21 cellular contexts compared by ENCODE assay signal in genomic region chr13:112995395-112996091, GRCh38. TPM values are rescaled to one million over a fixed set of nuclear protein-coding genes. Genes with fewer than 3 reads are reported as not detected.
A peak's percentile ranks its signal among the peaks of the same experiment; 100 is the strongest.
DNase-seq lines count a peak whose midpoint lies in the region; ATAC-seq, FAIRE-seq and TF ChIP-seq lines count a peak whose summit lies in the region.
"Had no signal": no experiment of that assay in that cellular context is flagged by ENCODE, and none has a peak within 500 bp of the region (broad histone marks: within the 10 kb centered on the region; RNA-seq: fewer than 3 reads in every experiment).

No MANE protein-coding gene starts in this region.

- H3K4me3 ChIP-seq in HepG2 (replicated peaks in 1 of 3; ENCODE audit: insufficient read depth in 1 of 3, low read depth in 2 of 3, low read length in 3 of 3) (no peak overlapping the region), OCI-LY7 (ENCODE audit: low read depth, low read length, poor library complexity, severe bottlenecking) (no peak overlapping the region)
- H3K4me3 ChIP-seq: gastrocnemius medialis, left lung, uterus had no signal

- H3K4me2 ChIP-seq in HepG2 (ENCODE audit: low read depth, low read length) (no peak overlapping the region), OCI-LY7 (ENCODE audit: low read length) (no peak overlapping the region)

- POLR2A ChIA-PET in HepG2 (lab: Yijun Ruan, JAX) (no interaction called here), OCI-LY7 (lab: Charles Lee) (no interaction called here)

- H3K9me3 Mint-ChIP-seq in progenitor cell of endocrine pancreas (ENCODE audit: low read depth) = no peaks in the 10 kb centered on the region
- H3K9me3 Mint-ChIP-seq: activated naive CD8-positive, alpha-beta T cell treated with anti-CD3 and anti-CD28 coated beads, Interleukin-2, amount 50 U/mL, for 24 hours had no signal

- H3K27ac ChIP-seq in HepG2 (ENCODE audit: extremely low read length, insufficient read depth, low read length) = no peak overlapping the region
- no peak overlapping the region for H3K27ac ChIP-seq in OCI-LY7 (ENCODE audit: low read depth, low read length, poor library complexity, severe bottlenecking)
- H3K27ac ChIP-seq: brain microvascular endothelial cell, gastrocnemius medialis, left lung, uterus had no signal

- H3K36me3 Mint-ChIP-seq in T-helper 17 cell (ENCODE audit: low read depth) (no peaks in the 10 kb centered on the region), progenitor cell of endocrine pancreas (ENCODE audit: insufficient read depth) (no peaks in the 10 kb centered on the region)
- H3K36me3 Mint-ChIP-seq: activated CD8-positive, alpha-beta memory T cell treated with anti-CD3 and anti-CD28 coated beads, Interleukin-2, amount 10 ng/mL, durations not matched to agents 7 days and 5 days had no signal

- H3K4me1 Mint-ChIP-seq in T-helper 17 cell (peaks cover 10% of the 10 kb centered on the region), progenitor cell of endocrine pancreas (ENCODE audit: low read depth) (peaks cover 34% of the 10 kb centered on the region)
- H3K4me1 Mint-ChIP-seq: activated CD8-positive, alpha-beta memory T cell treated with anti-CD3 and anti-CD28 coated beads, Interleukin-2, amount 10 ng/mL, durations not matched to agents 7 days and 5 days; activated naive CD8-positive, alpha-beta T cell treated with anti-CD3 and anti-CD28 coated beads, Interleukin-2, amount 50 U/mL, for 24 hours had no signal

- no peaks in the 10 kb centered on the region for H3K9me3 ChIP-seq in T-helper 17 cell (ENCODE audit: control insufficient read depth, low read length, poor library complexity, severe bottlenecking)
- no peaks in the 10 kb centered on the region for H3K9me3 ChIP-seq in HepG2 (ENCODE audit: low read length)
- H3K9me3 ChIP-seq in OCI-LY7 (ENCODE audit: low read length) = no peaks in the 10 kb centered on the region
- H3K9me3 ChIP-seq: gastrocnemius medialis, left lung, uterus had no signal

- in situ Hi-C loops in HepG2 (cut with HindIII; ENCODE audit: extremely low pct_ligation_motif_present, low pct_unique_long_range_greater_than_20kb) = no loop called here

- no peak for ATAC-seq in T-helper 17 cell
- ATAC-seq in HepG2 = no peak
- ATAC-seq: activated CD8-positive, alpha-beta memory T cell treated with anti-CD3 and anti-CD28 coated beads, Interleukin-2, amount 10 ng/mL, durations not matched to agents 7 days and 5 days; activated naive CD8-positive, alpha-beta T cell treated with anti-CD3 and anti-CD28 coated beads, Interleukin-2, amount 50 U/mL, for 24 hours; gastrocnemius medialis; left lung; right cardiac atrium had no signal

- FAIRE-seq in HepG2 (lab: Jason Lieb, UNC) = no peak
- FAIRE-seq: G401.6 had no signal

- no peaks in the 10 kb centered on the region for H3K27me3 ChIP-seq in HepG2 (ENCODE audit: control insufficient read depth in 1 of 2, insufficient read depth in 2 of 2, low read length in 2 of 2)
- H3K27me3 ChIP-seq: brain microvascular endothelial cell, uterus had no signal

- intact Hi-C loops in HepG2 (cut with micrococcal nuclease; ENCODE audit: unreplicated experiment) = no loop called here
- intact Hi-C loops in OCI-LY7 (cut with micrococcal nuclease; ENCODE audit: unreplicated experiment) = no loop called here

- H3K4me1 ChIP-seq in HepG2 (ENCODE audit: insufficient read depth, low read length) (peaks cover 40% of the 10 kb centered on the region), OCI-LY7 (ENCODE audit: insufficient read depth, low read length, poor library complexity, severe bottlenecking) (no peaks in the 10 kb centered on the region)
- H3K4me1 ChIP-seq: left lung, uterus had no signal

- TF ChIP-seq POLR2A in HepG2 (IDR thresholded peaks at IDR 0.05; ENCODE audit: insufficient read depth in 1 of 2, low read depth in 2 of 2, low read length in 2 of 2) = no peak

- TF ChIP-seq EP300 in HepG2 (IDR thresholded peaks at IDR 0.05; ENCODE audit: low read depth in 2 of 2, low read length in 2 of 2) (no peak), HepG2 (CRISPR knock-in tag; IDR thresholded peaks at IDR 0.05; ENCODE audit: borderline replicate concordance) (no peak)

- peaks cover 4% of the 10 kb centered on the region for H3K79me2 ChIP-seq in HepG2 (ENCODE audit: insufficient read depth, low read length)
- H3K79me2 ChIP-seq in OCI-LY7 (ENCODE audit: insufficient read depth, low read depth, low read length) = no peaks in the 10 kb centered on the region

- H3K36me3 ChIP-seq in HepG2 (replicated peaks in 1 of 2; ENCODE audit: control insufficient read depth in 1 of 2, insufficient read depth in 2 of 2, low read length in 2 of 2) (peaks cover 1 to 2% of the 10 kb centered on the region in 2 experiments; a peak in 2 of 5 replicates), OCI-LY7 (ENCODE audit: insufficient read depth, low read length) (no peaks in the 10 kb centered on the region)
- H3K36me3 ChIP-seq: brain microvascular endothelial cell, gastrocnemius medialis, left lung, uterus had no signal

- WGBS in HepG2 (ENCODE audit: low lambda C conversion rate) = 89% methylated on average over 18 of the region's 26 CpGs

- H3K27me3 Mint-ChIP-seq in T-helper 17 cell (peaks cover 4% of the 10 kb centered on the region), progenitor cell of endocrine pancreas (no peaks in the 10 kb centered on the region)
- H3K27me3 Mint-ChIP-seq: activated CD8-positive, alpha-beta memory T cell treated with anti-CD3 and anti-CD28 coated beads, Interleukin-2, amount 10 ng/mL, durations not matched to agents 7 days and 5 days; activated naive CD8-positive, alpha-beta T cell treated with anti-CD3 and anti-CD28 coated beads, Interleukin-2, amount 50 U/mL, for 24 hours had no signal

- no peak for TF ChIP-seq RAD21 in HepG2 (CRISPR knock-in tag; IDR thresholded peaks at IDR 0.05)

- H2AFZ ChIP-seq in HepG2 (ENCODE audit: low read length) (no peak overlapping the region), OCI-LY7 (ENCODE audit: low read length) (no peak overlapping the region)

- peaks cover 3% of the 10 kb centered on the region; the same call in 1 of the 2 replicates for H4K20me1 ChIP-seq in HepG2 (ENCODE audit: insufficient read depth, low read length)
- H4K20me1 ChIP-seq in OCI-LY7 (ENCODE audit: insufficient read depth, low read length) = no peaks in the 10 kb centered on the region

- no peak for TF ChIP-seq CTCF in progenitor cell of endocrine pancreas (IDR thresholded peaks at IDR 0.05; ENCODE audit: unreplicated experiment)
- TF ChIP-seq CTCF in HepG2 (CRISPR knock-in tag; IDR thresholded peaks at IDR 0.05) = no peak
- no peak for TF ChIP-seq CTCF in OCI-LY7 (conservative IDR thresholded peaks at IDR 0.05; ENCODE audit: low read length)

- H3K9me2 ChIP-seq in OCI-LY7 (ENCODE audit: insufficient read depth, low read length) = no peaks in the 10 kb centered on the region

- no TSS peak for BruUV-seq in HepG2 (replicated peaks; lab: Mats Ljungman, UMichigan)
- no TSS peak for BruUV-seq in OCI-LY7 (replicated peaks; lab: Mats Ljungman, UMichigan)

- peak; percentile 86 for DNase-seq in DMS79 (lab: John Stamatoyannopoulos, UW)
- peak; percentile 21 for DNase-seq in NCI-H1436 treated with DMSO at 0.1 percent for 48 hours (lab: John Stamatoyannopoulos, UW)
- DNase-seq in T-helper 17 cell = no peak
- DNase-seq in progenitor cell of endocrine pancreas (ENCODE audit: low spot score, unreplicated experiment) = no peak
- DNase-seq in stimulated activated CD4-positive, alpha-beta T cell treated with anti-CD3 and anti-CD28 coated beads, Interleukin-2, amount 100 ng/mL, for 48 hours = no peak
- no peak for DNase-seq in HepG2 (ENCODE audit: low spot score)
- DNase-seq in OCI-LY7 (ENCODE audit: low spot score) = no peak
- DNase-seq: activated CD8-positive, alpha-beta memory T cell treated with anti-CD3 and anti-CD28 coated beads, Interleukin-2, amount 10 ng/mL, durations not matched to agents 7 days and 5 days; activated naive CD8-positive, alpha-beta T cell treated with anti-CD3 and anti-CD28 coated beads, Interleukin-2, amount 50 U/mL, for 24 hours; brain microvascular endothelial cell; gastrocnemius medialis; HCEC 1CT; Karpas-422; NCI-H1092 treated with DMSO at 0.1 percent for 48 hours; occipital lobe; stimulated activated naive CD4-positive, alpha-beta T cell treated with Interleukin-2 at 50 U/mL for 16 hours; T-helper 9 cell; uterus had no signal

- H3K4me3 Mint-ChIP-seq in T-helper 17 cell = peak overlapping the region; percentile 7
- no peak overlapping the region for H3K4me3 Mint-ChIP-seq in progenitor cell of endocrine pancreas (ENCODE audit: low read depth)
- H3K4me3 Mint-ChIP-seq: activated CD8-positive, alpha-beta memory T cell treated with anti-CD3 and anti-CD28 coated beads, Interleukin-2, amount 10 ng/mL, durations not matched to agents 7 days and 5 days; activated naive CD8-positive, alpha-beta T cell treated with anti-CD3 and anti-CD28 coated beads, Interleukin-2, amount 50 U/mL, for 24 hours had no signal

- no peak overlapping the region for H3K9ac ChIP-seq in HepG2 (ENCODE audit: insufficient read depth, low read depth, low read length)

- CTCF ChIA-PET in HepG2 (lab: Yijun Ruan, JAX; ENCODE audit: low intra/inter-chr PET ratio, low total read pairs) = no interaction called here
- CTCF ChIA-PET in OCI-LY7 (lab: Charles Lee; ENCODE audit: unreplicated experiment) = no interaction called here

- H3K27ac Mint-ChIP-seq in T-helper 17 cell (no peak overlapping the region), progenitor cell of endocrine pancreas (peak overlapping the region; percentile 59)
- H3K27ac Mint-ChIP-seq: activated CD8-positive, alpha-beta memory T cell treated with anti-CD3 and anti-CD28 coated beads, Interleukin-2, amount 10 ng/mL, durations not matched to agents 7 days and 5 days; activated naive CD8-positive, alpha-beta T cell treated with anti-CD3 and anti-CD28 coated beads, Interleukin-2, amount 50 U/mL, for 24 hours had no signal

RNA-seq across cellular contexts. Expression of gene MCF2L, which starts 26.5 kb away (rescaled TPM):
- total RNA-seq in T-helper 17 cell (10 to 100 TPM in 1 of 2 donors, 1 to 10 TPM in 1; 9.7 to 13.2 TPM), progenitor cell of endocrine pancreas (82.6 and 90.0 TPM in 2 replicates), HepG2 (2016; rRNA removed; fragmentation: Illumina TruSeq; extraction: Trizol) (13.7 and 19.4 TPM in 2 replicates), OCI-LY7 (2022) (12.8 and 16.4 TPM in 2 replicates)
- total RNA-seq in HepG2 (2016; cell fraction: cytosol; rRNA removed; fragmentation: Illumina TruSeq; extraction: Trizol; ENCODE audit: low read depth) = 2.3 and 3.4 TPM in 2 replicates
- total RNA-seq in HepG2 (2016; cell fraction: insoluble cytoplasmic fraction; rRNA removed; fragmentation: Illumina TruSeq; extraction: Trizol) = 10.9 and 20.3 TPM in 2 replicates
- 5.5 and 5.6 TPM in 2 replicates for total RNA-seq in HepG2 (2016; cell fraction: membrane; rRNA removed; fragmentation: Illumina TruSeq; extraction: Trizol)
- total RNA-seq in HepG2 (2016; cell fraction: nucleus; rRNA removed; fragmentation: Illumina TruSeq; extraction: Trizol) = 24.6 and 25.3 TPM in 2 replicates
- 28.4 and 33.6 TPM in 2 replicates for polyA plus RNA-seq in HepG2 (2011; rRNA removed)
- 13.6 and 15.2 TPM in 2 replicates for polyA plus RNA-seq in HepG2 (2011; cell fraction: cytosol; rRNA removed)
- polyA plus RNA-seq in HepG2 (2011; cell fraction: nucleus; rRNA removed) = 196 and 262 TPM in 2 replicates
- 26.3 and 28.9 TPM in 2 replicates for polyA plus RNA-seq in HepG2 (2012)
- polyA plus RNA-seq in HepG2 (2016; cell fraction: cytosol; fragmentation: Illumina TruSeq; extraction: Trizol; ENCODE audit: low read depth) = 1.1 and 1.3 TPM in 2 replicates
- 10.3 and 10.5 TPM in 2 replicates for polyA plus RNA-seq in HepG2 (2016; cell fraction: insoluble cytoplasmic fraction; fragmentation: Illumina TruSeq; extraction: Trizol; ENCODE audit: low read depth)
- 1.6 and 2.4 TPM in 2 replicates for polyA plus RNA-seq in HepG2 (2016; cell fraction: membrane; fragmentation: Illumina TruSeq; extraction: Trizol; ENCODE audit: low read depth)
- 57.7 and 66.1 TPM in 2 replicates for polyA plus RNA-seq in HepG2 (2016; cell fraction: nucleus; fragmentation: Illumina TruSeq; extraction: Trizol; ENCODE audit: insufficient read depth, low read depth)
- 39.0 and 75.0 TPM in 2 replicates for polyA minus RNA-seq in HepG2 (2011; rRNA and poly(A)+ RNA removed; ENCODE audit: low replicate concordance)
- polyA minus RNA-seq in HepG2 (2011; cell fraction: cytosol; rRNA and poly(A)+ RNA removed) = 16.7 and 21.1 TPM in 2 replicates
- polyA minus RNA-seq in HepG2 (2011; cell fraction: nucleus; rRNA and poly(A)+ RNA removed) = 89.5 and 90.6 TPM in 2 replicates
- 2.8 and 8.4 TPM in 2 replicates for total RNA-seq in OCI-LY7 (2014; rRNA removed; shearing (Covaris generic))

Comparison
In these comparisons a context has a peak if more than half of its experiments do, and no peak if none do; other contexts are left out.
1. DNase-seq: peak in DMS79 (single experiment) and NCI-H1436 treated with DMSO at 0.1 percent for 48 hours (single experiment); none in T-helper 17 cell (0 of 3), progenitor cell of endocrine pancreas (single experiment), stimulated activated CD4-positive, alpha-beta T cell treated with anti-CD3 and anti-CD28 coated beads, Interleukin-2, amount 100 ng/mL, for 48 hours (0 of 2), HepG2 (single experiment) and OCI-LY7 (single experiment).